In genomic region chr15:52076889-52077781, GRCh38 we compare ENCODE assay signal across 8 cellular contexts. TPM values are rescaled to one million over a fixed set of nuclear protein-coding genes. Genes with fewer than 3 reads are reported as not detected.
A peak's percentile ranks its signal among the peaks of the same experiment; 100 is the strongest.
DNase-seq lines count a peak whose midpoint lies in the region; TF ChIP-seq lines count a peak whose summit lies in the region.

No MANE protein-coding gene starts in this region.

- H3K4me3 ChIP-seq in cardiac muscle cell (no peak overlapping the region), right atrium auricular region (no peak overlapping the region), esophagus squamous epithelium (no peak overlapping the region), urinary bladder (ENCODE audit: low read depth, low read length) (no peak overlapping the region)

- peak; percentile 12 for TF ChIP-seq CTCF in cardiac muscle cell (IDR thresholded peaks at IDR 0.05; ENCODE audit: low read depth, low read length)
- no peak for TF ChIP-seq CTCF in right atrium auricular region (IDR thresholded peaks at IDR 0.05)
- no peak for TF ChIP-seq CTCF in esophagus squamous epithelium (IDR thresholded peaks at IDR 0.05)

- H3K27ac ChIP-seq in cardiac muscle cell (no peak overlapping the region), right atrium auricular region (no peak overlapping the region), esophagus squamous epithelium (peak overlapping the region; percentile 77 to 90 (median 84)), urinary bladder (ENCODE audit: low read depth) (peak overlapping the region; percentile 28)

- DNase-seq in cardiac muscle cell (ENCODE audit: low read depth in 1 of 2, low spot score in 1 of 2): peak in 1 of 2 donors; percentile 50
- DNase-seq in right atrium auricular region (ENCODE audit: low spot score): no peak
- DNase-seq in NCI-H226: peak; percentile 89
- DNase-seq in esophagus squamous epithelium (lab: John Stamatoyannopoulos, UW): no peak
- no peak for DNase-seq in SK-N-DZ (ENCODE audit: low spot score)
- DNase-seq in epidermal melanocyte (ENCODE audit: insufficient read length, low spot score): no peak
- DNase-seq in cerebellum (ENCODE audit: low spot score): no peak

- no peaks in the 10 kb centered on the region for H3K9me3 ChIP-seq in cardiac muscle cell (ENCODE audit: low read depth)
- H3K9me3 ChIP-seq in right atrium auricular region: no peaks in the 10 kb centered on the region
- no peaks in the 10 kb centered on the region for H3K9me3 ChIP-seq in esophagus squamous epithelium

- TF ChIP-seq POLR2A in esophagus squamous epithelium (IDR thresholded peaks at IDR 0.05): no peak

- intact Hi-C loops in esophagus squamous epithelium (cut with DNase I): no loop called here

- H3K4me1 ChIP-seq in cardiac muscle cell (ENCODE audit: low read depth): no peaks in the 10 kb centered on the region
- H3K4me1 ChIP-seq in right atrium auricular region: no peaks in the 10 kb centered on the region
- H3K4me1 ChIP-seq in esophagus squamous epithelium: peaks cover 12 to 70% (median 31%) of the 10 kb centered on the region in 3 donors
- no peaks in the 10 kb centered on the region for H3K4me1 ChIP-seq in urinary bladder (ENCODE audit: insufficient read depth)

- 50 to 58% methylated on average over 11 of the region's 11 CpGs for WGBS in esophagus squamous epithelium, 2 donors
- 87% methylated on average over 11 of the region's 11 CpGs for WGBS in urinary bladder

- H3K27me3 ChIP-seq in cardiac muscle cell (no peaks in the 10 kb centered on the region), right atrium auricular region (no peaks in the 10 kb centered on the region), esophagus squamous epithelium (no peaks in the 10 kb centered on the region)

- H3K36me3 ChIP-seq in cardiac muscle cell: no peaks in the 10 kb centered on the region
- H3K36me3 ChIP-seq in right atrium auricular region: no peaks in the 10 kb centered on the region
- no peaks in the 10 kb centered on the region for H3K36me3 ChIP-seq in esophagus squamous epithelium
- H3K36me3 ChIP-seq in urinary bladder (ENCODE audit: insufficient read depth): no peaks in the 10 kb centered on the region

RNA-seq across cellular contexts. Expression of gene BCL2L10, which starts 35.4 kb away (rescaled TPM):
- total RNA-seq in cardiac muscle cell: 0.36 TPM in 1 of 2 replicates, not detected in the other
- polyA plus RNA-seq in cardiac muscle cell: not detected in 2 replicates
- under 1 TPM in 1 of 2 donors, not detected in 1; 0.37 TPM for total RNA-seq in right atrium auricular region
- 10 to 100 TPM in 1 of 4 donors, 1 to 10 TPM in 3; 4.5 to 14.4 (median 5.9) TPM for total RNA-seq in esophagus squamous epithelium
- not detected for total RNA-seq in urinary bladder
- 0.73 TPM for polyA plus RNA-seq in urinary bladder
- 0.18 and 0.27 TPM in 2 replicates for polyA plus RNA-seq in SK-N-DZ (2014; cell fraction: cytosol; rRNA removed)
- polyA plus RNA-seq in SK-N-DZ (2014; cell fraction: nucleus; rRNA removed): 2.7 TPM in 1 of 2 replicates, not detected in the other
- 0.36 TPM for total RNA-seq in cerebellum

RNA-seq across cellular contexts. Expression of gene MAPK6, which starts 58.1 kb away (rescaled TPM):
- 24.7 and 33.4 TPM in 2 replicates for total RNA-seq in cardiac muscle cell
- polyA plus RNA-seq in cardiac muscle cell: 14.1 and 18.4 TPM in 2 replicates
- total RNA-seq in right atrium auricular region: 10 to 100 TPM; 11.6 to 13.4 TPM
- total RNA-seq in esophagus squamous epithelium: 100 to 1,000 TPM in 1 of 4 donors, 10 to 100 TPM in 3; 53.8 to 162 (median 69.2) TPM
- 50.8 TPM for total RNA-seq in urinary bladder
- 16.2 TPM for polyA plus RNA-seq in urinary bladder
- polyA plus RNA-seq in SK-N-DZ (2014; cell fraction: cytosol; rRNA removed): 41.8 and 47.4 TPM in 2 replicates
- polyA plus RNA-seq in SK-N-DZ (2014; cell fraction: nucleus; rRNA removed): 16.2 and 16.5 TPM in 2 replicates
- 62.7 TPM for total RNA-seq in cerebellum

Comparison
In these comparisons a context has a peak if more than half of its experiments do, and no peak if none do; other contexts are left out.
1. H3K27ac ChIP-seq: peak in esophagus squamous epithelium (4 of 4) and urinary bladder (single experiment); none in cardiac muscle cell (single experiment) and right atrium auricular region (0 of 2).